ENCODE assay signal across 2 cellular contexts in the genomic region with DNA sequence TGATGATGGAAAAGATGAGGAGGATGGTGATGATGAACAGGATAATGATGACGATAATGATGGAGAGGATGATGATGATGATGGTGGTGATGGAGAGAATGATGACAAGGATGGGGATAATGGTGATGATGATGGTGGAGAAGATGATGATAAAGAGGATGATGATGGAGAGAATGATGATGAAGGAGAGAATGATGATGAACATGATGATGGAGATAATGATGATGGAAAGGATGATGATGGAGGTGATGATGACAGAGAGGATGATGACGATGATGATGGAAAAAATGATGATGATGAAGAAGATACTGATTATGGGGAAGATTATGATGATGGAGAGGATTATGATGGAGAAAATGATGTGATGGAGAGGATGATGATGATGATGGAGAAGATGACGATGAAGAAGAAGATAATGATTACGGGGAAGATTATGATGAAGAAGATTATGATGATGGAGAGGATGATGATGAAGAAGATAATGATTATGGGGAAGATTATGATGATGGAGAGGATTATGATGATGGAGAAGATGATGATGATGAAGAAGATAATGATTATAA.
TF ChIP-seq lines count a peak whose summit lies in the region.

No MANE protein-coding gene starts in this region.

TF ChIP-seq in HEK293, 187 proteins besides CTCF, POLR2A, EP300 and RAD21 (continued from another document):
- TF ChIP-seq SALL2 (tag by site-specific recombination; IDR thresholded peaks at IDR 0.05; ENCODE audit: borderline replicate concordance) (peak; percentile 57; the same call in 1 of the 2 replicates), ZBTB17 (tag by site-specific recombination; IDR thresholded peaks at IDR 0.05) (peak; percentile 90), ZNF112 (tag by site-specific recombination; IDR thresholded peaks at IDR 0.05) (peak; percentile 51; the same call in 1 of the 2 replicates), OSR2 (tag by site-specific recombination; IDR thresholded peaks at IDR 0.05) (no peak), ZBTB20 (tag by site-specific recombination; IDR thresholded peaks at IDR 0.05) (no peak), ZNF513 (tag by site-specific recombination; IDR thresholded peaks at IDR 0.05) (peak; percentile 98), ZNF366 (tag by site-specific recombination; conservative IDR thresholded peaks at IDR 0.05) (peak; percentile 60; the same call in 1 of the 2 replicates), ZNF473 (tag by site-specific recombination; IDR thresholded peaks at IDR 0.05) (peak; percentile 78; the same call in 1 of the 2 replicates), ZNF670 (tag by site-specific recombination; IDR thresholded peaks at IDR 0.05; ENCODE audit: low read depth) (no peak), ZBTB6 (tag by site-specific recombination; IDR thresholded peaks at IDR 0.05) (peak; percentile 91), ZNF274 (IDR thresholded peaks at IDR 0.05; ENCODE audit: low read length) (no peak), ZNF274 (tag by site-specific recombination; IDR thresholded peaks at IDR 0.05; ENCODE audit: borderline replicate concordance) (no peak), ZNF148 (tag by site-specific recombination; IDR thresholded peaks at IDR 0.05; ENCODE audit: borderline replicate concordance) (peak; percentile 85), ZNF521 (tag by site-specific recombination; IDR thresholded peaks at IDR 0.05) (0 out of 2 replicates have a peak, but pooled peaks have one; percentile 89), ZNF610 (tag by site-specific recombination; IDR thresholded peaks at IDR 0.05; ENCODE audit: borderline replicate concordance) (no peak), ZNF510 (tag by site-specific recombination; IDR thresholded peaks at IDR 0.05; ENCODE audit: insufficient replicate concordance) (no peak), RBAK (tag by site-specific recombination; IDR thresholded peaks at IDR 0.05) (0 out of 2 replicates have a peak, but pooled peaks have one; percentile 14)
- TF ChIP-seq, protein P1, sequence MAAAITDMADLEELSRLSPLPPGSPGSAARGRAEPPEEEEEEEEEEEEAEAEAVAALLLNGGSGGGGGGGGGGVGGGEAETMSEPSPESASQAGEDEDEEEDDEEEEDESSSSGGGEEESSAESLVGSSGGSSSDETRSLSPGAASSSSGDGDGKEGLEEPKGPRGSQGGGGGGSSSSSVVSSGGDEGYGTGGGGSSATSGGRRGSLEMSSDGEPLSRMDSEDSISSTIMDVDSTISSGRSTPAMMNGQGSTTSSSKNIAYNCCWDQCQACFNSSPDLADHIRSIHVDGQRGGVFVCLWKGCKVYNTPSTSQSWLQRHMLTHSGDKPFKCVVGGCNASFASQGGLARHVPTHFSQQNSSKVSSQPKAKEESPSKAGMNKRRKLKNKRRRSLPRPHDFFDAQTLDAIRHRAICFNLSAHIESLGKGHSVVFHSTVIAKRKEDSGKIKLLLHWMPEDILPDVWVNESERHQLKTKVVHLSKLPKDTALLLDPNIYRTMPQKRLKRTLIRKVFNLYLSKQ (tag by site-specific recombination; IDR thresholded peaks at IDR 0.05; ENCODE audit: borderline replicate concordance), result no peak

TF ChIP-seq in K562, 482 proteins besides CTCF, POLR2A, EP300 and RAD21 (continued from another document):
- TF ChIP-seq ZBTB5 (IDR thresholded peaks at IDR 0.05) (0 out of 2 replicates have a peak, but pooled peaks have one; percentile 10), HIVEP1 (CRISPR knock-in tag; IDR thresholded peaks at IDR 0.05) (no peak), ATF1 (CRISPR knock-in tag; IDR thresholded peaks at IDR 0.05) (no peak), ATF1 (tag; IDR thresholded peaks at IDR 0.05) (peak; percentile 46), HDAC1 (IDR thresholded peaks at IDR 0.05) (peak in 1 of 2 experiments; percentile 76; a peak in 2 of 4 replicates), YBX1 (IDR thresholded peaks at IDR 0.05) (peak; percentile 35; the same call in 1 of the 2 replicates), ZNF316 (IDR thresholded peaks at IDR 0.05) (peak; percentile 26; the same call in 1 of the 2 replicates), CTBP1 (IDR thresholded peaks at IDR 0.05; ENCODE audit: borderline replicate concordance) (peak; percentile 58; the same call in 1 of the 2 replicates), KDM1A (IDR thresholded peaks at IDR 0.05) (peak; percentile 83 to 84), ZNF76 (CRISPR knock-in tag; IDR thresholded peaks at IDR 0.05; ENCODE audit: borderline replicate concordance) (no peak), TAF7 (tag; IDR thresholded peaks at IDR 0.05) (0 out of 2 replicates have a peak, but pooled peaks have one; percentile 13), XRCC4 (IDR thresholded peaks at IDR 0.05; ENCODE audit: extremely low read depth, insufficient read depth, insufficient read length) (no peak)
